In genomic region chr1:164360265-164360664, GRCh38 we compare ENCODE assay signal across 8 cellular contexts.
"Had no signal": no experiment of that assay in that cellular context is flagged by ENCODE, and none has a peak within 500 bp of the region (broad histone marks: within the 10 kb centered on the region; RNA-seq: fewer than 3 reads in every experiment).

No MANE protein-coding gene starts in this region.

- FAIRE-seq: HepG2, HTR-8/SVneo, K562 had no signal

- H3K27ac Mint-ChIP-seq: IgD-negative memory B cell had no signal

- H3K27me3 Mint-ChIP-seq: IgD-negative memory B cell had no signal

- H3K4me3 Mint-ChIP-seq: IgD-negative memory B cell had no signal

- ATAC-seq: HepG2, K562 had no signal

- H3K27ac ChIP-seq: HL-60 had no signal

- H3K4me3 ChIP-seq: K562 had no signal

- DNase-seq: IMR-90, KBM-7, KG1 had no signal

- H3K36me3 Mint-ChIP-seq: IgD-negative memory B cell had no signal
